1 cellular context compared by ENCODE assay signal in the genomic region with DNA sequence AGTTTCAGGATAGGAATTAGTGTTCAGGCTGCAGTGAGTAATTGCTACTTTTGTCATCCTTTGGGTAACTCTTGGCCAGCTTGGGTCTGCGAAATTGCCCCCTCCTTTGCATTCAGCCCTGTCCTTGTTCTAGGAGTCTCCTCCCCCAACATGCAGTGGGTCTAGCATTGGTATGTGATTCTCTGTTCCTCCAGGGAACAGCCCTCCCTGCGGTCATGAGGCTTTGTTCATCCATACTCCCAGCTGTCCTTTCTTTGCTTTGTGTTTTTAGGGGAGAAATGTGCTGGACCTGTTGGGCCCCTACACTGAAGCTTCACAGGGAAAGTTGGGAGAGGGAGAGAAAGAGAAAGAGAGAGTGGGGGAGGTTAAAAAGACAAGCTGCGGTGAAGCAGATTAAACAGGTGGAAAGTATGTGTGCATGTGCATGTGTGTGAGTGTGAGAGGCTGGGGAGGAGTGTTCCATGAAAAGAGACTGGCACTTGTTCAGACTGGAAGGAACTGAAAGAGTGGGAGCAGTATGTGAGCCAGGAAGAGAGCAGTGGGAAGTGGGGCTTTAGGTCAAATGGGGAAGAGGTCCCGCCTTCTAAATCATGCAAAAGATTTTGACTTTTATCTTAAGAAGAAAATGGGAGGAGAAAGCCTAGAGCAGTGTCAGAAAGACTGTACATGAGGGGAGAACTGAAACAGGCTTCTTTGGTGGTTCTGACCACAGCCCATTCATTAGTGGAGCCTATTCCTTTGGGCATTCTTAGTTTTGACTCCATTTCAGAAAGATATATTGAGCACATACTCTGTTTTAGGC.
TF ChIP-seq lines count a peak whose summit lies in the region.

No MANE protein-coding gene starts in this region.

TF ChIP-seq in GM12878, 131 proteins besides CTCF, POLR2A, EP300 and RAD21 (continued from another document and continues in another):
- TF ChIP-seq IKZF1 (conservative IDR thresholded peaks at IDR 0.05) (peak; percentile 96), NKRF (conservative IDR thresholded peaks at IDR 0.05) (0 out of 2 replicates have a peak, but pooled peaks have one; percentile 34), CEBPZ (IDR thresholded peaks at IDR 0.05; ENCODE audit: low read depth, low read length) (no peak), ZNF207 (IDR thresholded peaks at IDR 0.05; ENCODE audit: borderline replicate concordance) (no peak), CHD2 (IDR thresholded peaks at IDR 0.05; ENCODE audit: borderline replicate concordance, low read depth, low read length) (0 out of 2 replicates have a peak, but pooled peaks have one; percentile 27), ETV6 (conservative IDR thresholded peaks at IDR 0.05 in 1 of 2, IDR thresholded peaks at IDR 0.05 in 1 of 2; ENCODE audit: borderline replicate concordance in 1 of 2, low read depth in 1 of 2) (peak in 1 of 2 experiments; percentile 39; a peak in 1 of 4 replicates), FOXK2 (IDR thresholded peaks at IDR 0.05) (no peak), FOXM1 (IDR thresholded peaks at IDR 0.05; ENCODE audit: low read depth, low read length) (peak; percentile 73; the same call in 1 of the 2 replicates), USF1 (IDR thresholded peaks at IDR 0.05; ENCODE audit: borderline replicate concordance, extremely low read length, insufficient read depth, low read depth, low read length) (no peak), HDAC2 (IDR thresholded peaks at IDR 0.05) (no peak), TCF12 (IDR thresholded peaks at IDR 0.05; ENCODE audit: low read depth, low read length) (no peak), PAX8 (IDR thresholded peaks at IDR 0.05) (no peak), PBX3 (IDR thresholded peaks at IDR 0.05; ENCODE audit: insufficient replicate concordance, low read depth, low read length) (no peak), GABPA (IDR thresholded peaks at IDR 0.05; ENCODE audit: low read depth) (no peak), SP1 (IDR thresholded peaks at IDR 0.05; ENCODE audit: low read depth, low read length) (no peak), RBBP5 (conservative IDR thresholded peaks at IDR 0.05) (no peak), HDGF (IDR thresholded peaks at IDR 0.05) (peak; percentile 94), HDAC6 (IDR thresholded peaks at IDR 0.05; ENCODE audit: unreplicated experiment) (no peak), ZZZ3 (IDR thresholded peaks at IDR 0.05; ENCODE audit: control insufficient read depth, insufficient read length, low read depth) (no peak), NFXL1 (IDR thresholded peaks at IDR 0.05; ENCODE audit: borderline replicate concordance) (no peak), ESRRA (IDR thresholded peaks at IDR 0.05; ENCODE audit: low read length) (no peak), MXI1 (IDR thresholded peaks at IDR 0.05; ENCODE audit: low read depth, low read length) (no peak), ZNF687 (IDR thresholded peaks at IDR 0.05) (no peak), CBX3 (IDR thresholded peaks at IDR 0.05; ENCODE audit: borderline replicate concordance, low read depth) (no peak), JUND (IDR thresholded peaks at IDR 0.05; ENCODE audit: low read depth, low read length) (no peak), ZNF24 (IDR thresholded peaks at IDR 0.05) (no peak), IRF5 (IDR thresholded peaks at IDR 0.05; ENCODE audit: borderline replicate concordance) (no peak), MYB (IDR thresholded peaks at IDR 0.05; ENCODE audit: borderline replicate concordance, low read depth, low read length) (no peak), NFIC (IDR thresholded peaks at IDR 0.05; ENCODE audit: low read depth, low read length) (peak; percentile 93), KLF5 (IDR thresholded peaks at IDR 0.05; ENCODE audit: partially characterized antibody) (no peak), ASH2L (IDR thresholded peaks at IDR 0.05; ENCODE audit: borderline replicate concordance, low read depth) (no peak), PML (IDR thresholded peaks at IDR 0.05; ENCODE audit: low read length) (peak; percentile 80), MTA2 (IDR thresholded peaks at IDR 0.05; ENCODE audit: low read depth) (peak; percentile 95), ATF3 (IDR thresholded peaks at IDR 0.05; ENCODE audit: borderline replicate concordance, extremely low read depth, low read depth, low read length) (no peak), EZH2 (IDR thresholded peaks at IDR 0.05; ENCODE audit: borderline replicate concordance, control insufficient read depth, low read depth, low read length) (0 out of 2 replicates have a peak, but pooled peaks have one; percentile 14), HCFC1 (IDR thresholded peaks at IDR 0.05; ENCODE audit: low read length) (no peak)
- TF ChIP-seq, protein P1, sequence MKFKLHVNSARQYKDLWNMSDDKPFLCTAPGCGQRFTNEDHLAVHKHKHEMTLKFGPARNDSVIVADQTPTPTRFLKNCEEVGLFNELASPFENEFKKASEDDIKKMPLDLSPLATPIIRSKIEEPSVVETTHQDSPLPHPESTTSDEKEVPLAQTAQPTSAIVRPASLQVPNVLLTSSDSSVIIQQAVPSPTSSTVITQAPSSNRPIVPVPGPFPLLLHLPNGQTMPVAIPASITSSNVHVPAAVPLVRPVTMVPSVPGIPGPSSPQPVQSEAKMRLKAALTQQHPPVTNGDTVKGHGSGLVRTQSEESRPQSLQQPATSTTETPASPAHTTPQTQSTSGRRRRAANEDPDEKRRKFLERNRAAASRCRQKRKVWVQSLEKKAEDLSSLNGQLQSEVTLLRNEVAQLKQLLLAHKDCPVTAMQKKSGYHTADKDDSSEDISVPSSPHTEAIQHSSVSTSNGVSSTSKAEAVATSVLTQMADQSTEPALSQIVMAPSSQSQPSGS (IDR thresholded peaks at IDR 0.05; ENCODE audit: low read length): peak; percentile 69
- TF ChIP-seq, protein P2, sequence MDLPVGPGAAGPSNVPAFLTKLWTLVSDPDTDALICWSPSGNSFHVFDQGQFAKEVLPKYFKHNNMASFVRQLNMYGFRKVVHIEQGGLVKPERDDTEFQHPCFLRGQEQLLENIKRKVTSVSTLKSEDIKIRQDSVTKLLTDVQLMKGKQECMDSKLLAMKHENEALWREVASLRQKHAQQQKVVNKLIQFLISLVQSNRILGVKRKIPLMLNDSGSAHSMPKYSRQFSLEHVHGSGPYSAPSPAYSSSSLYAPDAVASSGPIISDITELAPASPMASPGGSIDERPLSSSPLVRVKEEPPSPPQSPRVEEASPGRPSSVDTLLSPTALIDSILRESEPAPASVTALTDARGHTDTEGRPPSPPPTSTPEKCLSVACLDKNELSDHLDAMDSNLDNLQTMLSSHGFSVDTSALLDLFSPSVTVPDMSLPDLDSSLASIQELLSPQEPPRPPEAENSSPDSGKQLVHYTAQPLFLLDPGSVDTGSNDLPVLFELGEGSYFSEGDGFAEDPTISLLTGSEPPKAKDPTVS (IDR thresholded peaks at IDR 0.05; ENCODE audit: low read depth, low read length): no peak
- TF ChIP-seq, protein P3, sequence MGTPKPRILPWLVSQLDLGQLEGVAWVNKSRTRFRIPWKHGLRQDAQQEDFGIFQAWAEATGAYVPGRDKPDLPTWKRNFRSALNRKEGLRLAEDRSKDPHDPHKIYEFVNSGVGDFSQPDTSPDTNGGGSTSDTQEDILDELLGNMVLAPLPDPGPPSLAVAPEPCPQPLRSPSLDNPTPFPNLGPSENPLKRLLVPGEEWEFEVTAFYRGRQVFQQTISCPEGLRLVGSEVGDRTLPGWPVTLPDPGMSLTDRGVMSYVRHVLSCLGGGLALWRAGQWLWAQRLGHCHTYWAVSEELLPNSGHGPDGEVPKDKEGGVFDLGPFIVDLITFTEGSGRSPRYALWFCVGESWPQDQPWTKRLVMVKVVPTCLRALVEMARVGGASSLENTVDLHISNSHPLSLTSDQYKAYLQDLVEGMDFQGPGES (IDR thresholded peaks at IDR 0.05): no peak
